Comparison of ENCODE assay signal across 9 cellular contexts in genomic region chr1:85041793-85042192, GRCh38. TPM values are rescaled to one million over a fixed set of nuclear protein-coding genes. Genes with fewer than 3 reads are reported as not detected.
"Had no signal": no experiment of that assay in that cellular context is flagged by ENCODE, and none has a peak within 500 bp of the region (broad histone marks: within the 10 kb centered on the region; RNA-seq: fewer than 3 reads in every experiment).

No MANE protein-coding gene starts in this region.

- DNase-seq: GM23248, GOT3, H9, HCEC 1CT, HFFc6 had no signal

- H3K4me2 ChIP-seq: GM23338 had no signal

- H3K4me3 ChIP-seq: GM23248, GM23338, HAP-1 had no signal

- H3K9ac ChIP-seq: GM23248 had no signal

- H2AFZ ChIP-seq: GM23248, GM23338 had no signal

- H3K9me3 ChIP-seq: HAP-1 had no signal

- H3K9me3 Mint-ChIP-seq: GM23338, H9, HFFc6 had no signal

- ATAC-seq: HCT116 had no signal

- FAIRE-seq: H54 had no signal

- H3K4me3 Mint-ChIP-seq: GM23338, H9, HFFc6 had no signal

- H3K27ac ChIP-seq: GM23248 had no signal

- H3K36me3 ChIP-seq: HAP-1 had no signal

- H3K27ac Mint-ChIP-seq: GM23338, H9, HFFc6 had no signal

RNA-seq across cellular contexts. Expression of gene MCOLN2, which starts 44.9 kb away (rescaled TPM):
- total RNA-seq: GM23248 had no signal
